Comparison of ENCODE assay signal across 8 cellular contexts in genomic region chr11:117828641-117829368, GRCh38. TPM values are rescaled to one million over a fixed set of nuclear protein-coding genes. Genes with fewer than 3 reads are reported as not detected.
DNase-seq lines count a peak whose midpoint lies in the region; ATAC-seq and TF ChIP-seq lines count a peak whose summit lies in the region.

No MANE protein-coding gene starts in this region.

- no peaks in the 10 kb centered on the region for H3K9me3 ChIP-seq in testis

- TF ChIP-seq POLR2A in testis (IDR thresholded peaks at IDR 0.05), result no peak

- no peaks in the 10 kb centered on the region for H3K36me3 ChIP-seq in testis (ENCODE audit: low read depth, missing control alignments)

- intact Hi-C loops in testis (cut with DNase I; ENCODE audit: low total_unique reads), result no loop called here

- no peaks in the 10 kb centered on the region for H3K9me3 Mint-ChIP-seq in central memory CD8-positive, alpha-beta T cell
- peaks cover 0 to 3% (median 0%) of the 10 kb centered on the region in 7 donors for H3K9me3 Mint-ChIP-seq in naive B cell

- TF ChIP-seq CTCF in testis (IDR thresholded peaks at IDR 0.05), result no peak

- peaks cover 61% of the 10 kb centered on the region for H3K4me1 ChIP-seq in testis

- DNase-seq in EL (peak; percentile 58), naive B cell (no peak), testis (peak; percentile 20), SHP77 (lab: John Stamatoyannopoulos, UW) (no peak), NCI-H2081 treated with DMSO at 0.1 percent for 48 hours (lab: John Stamatoyannopoulos, UW) (no peak)
- peak; percentile 66 for DNase-seq in activated CD4-positive, CD25-positive, alpha-beta regulatory T cell treated with anti-CD3 and anti-CD28 coated beads, Interleukin-2, amount 50 U/mL, for 72 hours
- peak; percentile 52 to 73 for DNase-seq in central memory CD8-positive, alpha-beta T cell (ENCODE audit: low spot score in 2 of 2)

- no peaks in the 10 kb centered on the region for H3K27me3 Mint-ChIP-seq in central memory CD8-positive, alpha-beta T cell
- H3K27me3 Mint-ChIP-seq in naive B cell, result peaks cover 35 to 62% (median 51%) of the 10 kb centered on the region in 3 donors

- H3K4me3 ChIP-seq in testis, result no peak overlapping the region

- H3K27ac Mint-ChIP-seq in central memory CD8-positive, alpha-beta T cell (ENCODE audit: low read depth), result peak overlapping the region; percentile 89
- peak overlapping the region in 3 of 6 donors; percentile 32 to 70 (median 61) for H3K27ac Mint-ChIP-seq in naive B cell

- peaks cover 62% of the 10 kb centered on the region for H3K4me1 Mint-ChIP-seq in central memory CD8-positive, alpha-beta T cell
- peaks cover 25 to 54% (median 36%) of the 10 kb centered on the region in 3 donors for H3K4me1 Mint-ChIP-seq in naive B cell

- peaks cover 3% of the 10 kb centered on the region for H3K36me3 Mint-ChIP-seq in central memory CD8-positive, alpha-beta T cell (ENCODE audit: insufficient read depth)
- H3K36me3 Mint-ChIP-seq in naive B cell, result no peaks in the 10 kb centered on the region

- no peaks in the 10 kb centered on the region for H3K27me3 ChIP-seq in testis

- 29 to 64% methylated on average over 3 to 14 of the region's 14 CpGs for WGBS in testis, 2 donors

- peak overlapping the region in 1 of 2 donors; percentile 53 for H3K27ac ChIP-seq in testis

- H3K4me3 Mint-ChIP-seq in central memory CD8-positive, alpha-beta T cell, result peak overlapping the region; percentile 62
- H3K4me3 Mint-ChIP-seq in naive B cell, result peak overlapping the region in 4 of 8 donors; percentile 15 to 47 (median 40)

- ATAC-seq in HG03135 (IDR thresholded peaks at IDR 0.05; ENCODE audit: unreplicated experiment), result peak; percentile 61
- ATAC-seq in central memory CD8-positive, alpha-beta T cell (replicated peaks; ENCODE audit: extremely low read depth, poor library complexity, severe bottlenecking), result peak; percentile 96
- peak; percentile 65 to 71 for ATAC-seq in naive B cell (ENCODE audit: low read depth in 2 of 2)

RNA-seq across cellular contexts. Expression of gene FXYD2, which starts 4.3 kb away (rescaled TPM):
- 1 to 10 TPM in 1 of 6 donors, under 1 TPM in 2, not detected in 3; 0.74 to 4.0 (median 0.75) TPM for polyA plus RNA-seq in naive B cell (ENCODE audit: low read depth in 6 of 6)
- 1 to 10 TPM; 5.3 to 7.6 TPM for total RNA-seq in testis
- polyA plus RNA-seq in testis (ENCODE audit: insufficient read depth, low read depth, low replicate concordance), result 8.3 TPM

RNA-seq across cellular contexts. Expression of gene DSCAML1, which starts 31.8 kb away (rescaled TPM):
- polyA plus RNA-seq in naive B cell (ENCODE audit: low read depth in 6 of 6) (under 1 TPM in 3 of 6 donors, not detected in 3; 0.03 to 0.25 (median 0.11) TPM), testis (ENCODE audit: insufficient read depth, low read depth, low replicate concordance) (1.6 TPM)
- 1 to 10 TPM; 3.0 to 6.1 TPM for total RNA-seq in testis

RNA-seq across cellular contexts. Expression of gene FXYD6, which starts 47.7 kb away (rescaled TPM):
- polyA plus RNA-seq in naive B cell (ENCODE audit: low read depth in 6 of 6) (not detected), testis (ENCODE audit: insufficient read depth, low read depth, low replicate concordance) (186 TPM)
- total RNA-seq in testis, result 100 to 1,000 TPM; 191 to 439 TPM

Comparison
In these comparisons a context has a peak if more than half of its experiments do, and no peak if none do; other contexts are left out.
1. DNase-seq: peak in EL (single experiment), activated CD4-positive, CD25-positive, alpha-beta regulatory T cell treated with anti-CD3 and anti-CD28 coated beads, Interleukin-2, amount 50 U/mL, for 72 hours (single experiment), central memory CD8-positive, alpha-beta T cell (2 of 2) and testis (single experiment); none in naive B cell (single experiment), SHP77 (0 of 2) and NCI-H2081 treated with DMSO at 0.1 percent for 48 hours (single experiment).
2. RNA of gene FXYD6, which starts 47.7 kb away (polyA plus RNA-seq): 186 TPM in testis (single experiment); not detected in naive B cell; every median in the first group is over 100 times any median in the second.
3. Peak in every context shown above with its lines, with median percentiles within 50 percentile points of each other: ATAC-seq.